Comparison of ENCODE assay signal across 17 cellular contexts in the genomic region with DNA sequence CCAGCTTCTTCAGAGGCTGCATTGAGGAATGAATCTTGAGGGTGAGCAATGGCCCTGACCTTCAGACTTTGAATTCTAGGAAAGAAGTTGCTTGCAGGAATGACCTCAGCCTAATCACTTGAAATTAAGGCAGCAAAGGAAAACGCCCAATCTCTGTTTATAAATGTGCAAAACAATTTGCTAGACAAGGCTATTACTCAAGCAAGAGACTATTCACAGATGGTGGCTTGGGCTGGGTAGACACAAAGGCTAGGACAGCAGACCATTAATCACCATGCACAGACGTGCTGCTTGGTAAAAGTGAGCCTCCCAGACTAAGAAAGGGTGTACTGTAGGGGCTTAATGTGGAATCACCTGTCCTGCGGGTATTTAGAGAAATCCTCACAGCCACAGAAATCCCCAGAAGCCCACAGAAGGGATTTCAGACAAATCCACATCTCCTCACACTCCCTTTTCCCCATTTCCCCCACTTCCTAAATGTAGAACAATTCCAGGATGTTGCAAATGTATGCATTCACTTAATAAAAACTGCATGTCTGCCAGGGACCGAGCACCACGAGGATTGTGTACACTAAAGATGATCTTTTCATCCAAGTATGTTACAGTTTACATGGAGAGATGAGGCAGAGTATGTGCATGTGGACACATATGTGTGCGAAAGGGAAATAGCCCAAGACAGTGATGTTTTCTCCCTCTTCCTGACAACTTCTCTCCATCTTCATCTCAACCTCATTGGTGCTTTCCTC.
A peak's percentile ranks its signal among the peaks of the same experiment; 100 is the strongest.
DNase-seq lines count a peak whose midpoint lies in the region; ATAC-seq and TF ChIP-seq lines count a peak whose summit lies in the region.
"Had no signal": no experiment of that assay in that cellular context is flagged by ENCODE, and none has a peak within 500 bp of the region (broad histone marks: within the 10 kb centered on the region; RNA-seq: fewer than 3 reads in every experiment).

No MANE protein-coding gene starts in this region.

- POLR2A ChIA-PET in T-cell (lab: Charles Lee): no interaction called here

- no peaks in the 10 kb centered on the region for H3K27me3 ChIP-seq in adipocyte (replicated peaks; ENCODE audit: control insufficient read depth, insufficient read depth, low read length)
- H3K27me3 ChIP-seq: brain microvascular endothelial cell, pancreas had no signal

- H3K4me3 ChIP-seq in adipocyte (ENCODE audit: low read length): no peak overlapping the region
- H3K4me3 ChIP-seq in fibroblast of villous mesenchyme (ENCODE audit: low read depth, low read length): no peak overlapping the region
- H3K4me3 ChIP-seq: GM12878, pancreas had no signal

- H3K9me3 ChIP-seq in adipocyte (ENCODE audit: control insufficient read depth, low read length): no peaks in the 10 kb centered on the region
- H3K9me3 ChIP-seq: pancreas had no signal

- ATAC-seq in omental fat pad (ENCODE audit: low FRiP score) (peak; percentile 70), T-cell (replicated peaks in 1 of 4) (no peak), GM21723 (IDR thresholded peaks at IDR 0.05; ENCODE audit: unreplicated experiment) (no peak)
- no peak for ATAC-seq in stimulated activated effector memory CD8-positive, alpha-beta T cell treated with anti-CD3 and anti-CD28 coated beads, Interleukin-12 subunit alpha, Interleukin-12 subunit beta, amount 100 ng/mL, for 72 hours
- ATAC-seq: GM12878, pancreas had no signal

- CTCF ChIA-PET in T-cell (lab: Charles Lee): no interaction called here

- peak overlapping the region in 1 of 2 donors; percentile 95 for H3K27ac Mint-ChIP-seq in T-cell
- no peak overlapping the region for H3K27ac Mint-ChIP-seq in stimulated activated effector memory CD8-positive, alpha-beta T cell treated with anti-CD3 and anti-CD28 coated beads, Interleukin-12 subunit alpha, Interleukin-12 subunit beta, amount 100 ng/mL, for 72 hours

- H3K4me3 Mint-ChIP-seq in T-cell: no peak overlapping the region
- H3K4me3 Mint-ChIP-seq in stimulated activated effector memory CD8-positive, alpha-beta T cell treated with anti-CD3 and anti-CD28 coated beads, Interleukin-12 subunit alpha, Interleukin-12 subunit beta, amount 100 ng/mL, for 72 hours: no peak overlapping the region

- no peaks in the 10 kb centered on the region for H3K36me3 ChIP-seq in adipocyte (ENCODE audit: control insufficient read depth, insufficient read depth, low read length, severe bottlenecking)
- H3K36me3 ChIP-seq: pancreas had no signal

- peaks cover 2 to 27% (median 17%) of the 10 kb centered on the region in 3 donors for H3K9me3 Mint-ChIP-seq in T-cell
- H3K9me3 Mint-ChIP-seq in stimulated activated effector memory CD8-positive, alpha-beta T cell treated with anti-CD3 and anti-CD28 coated beads, Interleukin-12 subunit alpha, Interleukin-12 subunit beta, amount 100 ng/mL, for 72 hours: peaks cover 6% of the 10 kb centered on the region

- H3K36me3 Mint-ChIP-seq in T-cell: peaks cover 18% of the 10 kb centered on the region
- no peaks in the 10 kb centered on the region for H3K36me3 Mint-ChIP-seq in stimulated activated effector memory CD8-positive, alpha-beta T cell treated with anti-CD3 and anti-CD28 coated beads, Interleukin-12 subunit alpha, Interleukin-12 subunit beta, amount 100 ng/mL, for 72 hours

- peaks cover 1 to 16% of the 10 kb centered on the region in 2 donors for H3K27me3 Mint-ChIP-seq in T-cell

- H3K4me1 ChIP-seq in adipocyte (ENCODE audit: control insufficient read depth, insufficient read depth, low read length): peaks cover 8% of the 10 kb centered on the region
- H3K4me1 ChIP-seq: pancreas had no signal

- no peak overlapping the region for H3K9ac ChIP-seq in adipocyte (ENCODE audit: low read length)

- peaks cover 30 to 50% (median 34%) of the 10 kb centered on the region in 3 donors for H3K4me1 Mint-ChIP-seq in T-cell
- no peaks in the 10 kb centered on the region for H3K4me1 Mint-ChIP-seq in stimulated activated effector memory CD8-positive, alpha-beta T cell treated with anti-CD3 and anti-CD28 coated beads, Interleukin-12 subunit alpha, Interleukin-12 subunit beta, amount 100 ng/mL, for 72 hours

- no peak for TF ChIP-seq CTCF in fibroblast of villous mesenchyme (IDR thresholded peaks at IDR 0.05; ENCODE audit: insufficient read depth, low read depth, low read length)
- TF ChIP-seq CTCF in omental fat pad (IDR thresholded peaks at IDR 0.05): no peak

- DNase-seq in ELR (ENCODE audit: low read depth) (peak; percentile 66), adipocyte (ENCODE audit: low read depth) (peak; percentile 63), fibroblast of villous mesenchyme (ENCODE audit: low read depth) (peak; percentile 87), omental fat pad (ENCODE audit: low spot score) (no peak), T-cell (no peak), NK-92 (lab: John Stamatoyannopoulos, UW; ENCODE audit: unreplicated experiment) (no peak)
- DNase-seq in stimulated activated effector memory CD8-positive, alpha-beta T cell treated with anti-CD3 and anti-CD28 coated beads, Interleukin-12 subunit alpha, Interleukin-12 subunit beta, amount 100 ng/mL, for 72 hours (ENCODE audit: low spot score in 2 of 2): no peak
- DNase-seq: activated gamma-delta T cell treated with Interleukin-2 at 50 U/mL for 16 hours, brain microvascular endothelial cell, C1 segment of cervical spinal cord, DMS79, KG1, NCI-H1436 treated with DMSO at 0.1 percent for 48 hours, NCI-H526, pancreas had no signal

Comparison
In these comparisons a context has a peak if more than half of its experiments do, and no peak if none do; other contexts are left out.
1. DNase-seq: peak in ELR (single experiment), adipocyte (single experiment) and fibroblast of villous mesenchyme (single experiment); none in omental fat pad (single experiment), T-cell (0 of 34), NK-92 (single experiment) and stimulated activated effector memory CD8-positive, alpha-beta T cell treated with anti-CD3 and anti-CD28 coated beads, Interleukin-12 subunit alpha, Interleukin-12 subunit beta, amount 100 ng/mL, for 72 hours (0 of 2).